In the genomic region with DNA sequence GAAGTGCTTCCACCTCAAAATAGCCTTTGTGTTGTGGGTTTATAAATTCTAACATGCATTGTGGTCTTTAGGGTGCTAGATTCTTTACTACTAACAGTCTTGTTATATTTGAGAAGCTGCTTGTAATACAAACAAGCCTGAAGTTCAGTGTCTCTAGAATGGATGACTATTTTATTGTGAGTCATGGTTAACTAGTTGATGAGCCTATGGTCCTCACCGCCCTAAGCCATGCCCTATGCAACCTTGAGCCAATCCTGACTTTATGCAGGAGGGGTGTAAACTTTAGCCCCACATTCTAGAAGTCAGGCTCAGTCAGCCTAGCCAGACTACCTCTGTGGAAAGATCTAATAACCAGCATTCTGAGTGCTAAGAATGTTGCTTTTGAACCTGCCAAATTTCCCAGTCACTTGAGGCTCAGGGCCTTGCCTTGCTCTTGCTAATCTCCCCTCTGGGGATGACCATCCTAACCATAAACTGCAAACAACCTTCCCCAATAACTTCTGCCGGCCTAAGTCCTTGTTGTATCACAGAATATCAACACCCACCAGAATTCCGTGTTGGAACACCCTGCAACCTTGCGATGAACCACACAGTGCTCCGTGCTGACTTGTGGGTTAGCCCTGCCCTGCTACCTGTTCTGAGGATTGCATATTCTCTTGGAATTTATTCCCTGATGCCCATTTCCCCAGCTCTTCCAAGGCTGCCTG, we compare ENCODE assay signal across 1 cellular context.
TF ChIP-seq lines count a peak whose summit lies in the region.

No MANE protein-coding gene starts in this region.

TF ChIP-seq in IMR-90, 13 proteins besides CTCF, POLR2A, EP300 and RAD21:
- no peak for TF ChIP-seq RCOR1 (IDR thresholded peaks at IDR 0.05; ENCODE audit: insufficient replicate concordance, low read length)
